1 cellular context compared by ENCODE assay signal in genomic region chr1:17012775-17013501, GRCh38.
TF ChIP-seq lines count a peak whose summit lies in the region.

No MANE protein-coding gene starts in this region.

TF ChIP-seq in H1, 55 proteins besides CTCF, POLR2A, EP300 and RAD21:
- TF ChIP-seq CHD7 (IDR thresholded peaks at IDR 0.05; ENCODE audit: insufficient replicate concordance, low read length) (no peak), NANOG (IDR thresholded peaks at IDR 0.05; ENCODE audit: insufficient read depth, low read depth, low read length, poor library complexity, severe bottlenecking) (peak; percentile 12), YY1 (IDR thresholded peaks at IDR 0.05; ENCODE audit: low read depth, low read length) (peak; percentile 28; the same call in 1 of the 2 replicates), SP4 (IDR thresholded peaks at IDR 0.05; ENCODE audit: low read length) (no peak), SP1 (IDR thresholded peaks at IDR 0.05; ENCODE audit: low read depth, low read length) (peak; percentile 29; the same call in 1 of the 2 replicates), ATF3 (IDR thresholded peaks at IDR 0.05; ENCODE audit: insufficient read depth, low read depth, low read length) (no peak), BRCA1 (IDR thresholded peaks at IDR 0.05; ENCODE audit: low read depth, low read length) (no peak), MAX (IDR thresholded peaks at IDR 0.05) (peak; percentile 39; the same call in 1 of the 2 replicates), ZNF274 (IDR thresholded peaks at IDR 0.05; ENCODE audit: borderline replicate concordance, extremely low read depth, low read length) (no peak), TCF12 (IDR thresholded peaks at IDR 0.05; ENCODE audit: low read depth, low read length) (peak; percentile 84; the same call in 1 of the 2 replicates), TEAD4 (IDR thresholded peaks at IDR 0.05; ENCODE audit: low read depth, low read length) (peak; percentile 98), RFX5 (IDR thresholded peaks at IDR 0.05; ENCODE audit: borderline replicate concordance, low read depth, low read length) (no peak), USF2 (IDR thresholded peaks at IDR 0.05; ENCODE audit: low read length) (peak; percentile 59), POLR2AphosphoS5 (IDR thresholded peaks at IDR 0.05; ENCODE audit: low read depth, low read length) (0 out of 2 replicates have a peak, but pooled peaks have one; percentile 20), BCL11A (IDR thresholded peaks at IDR 0.05; ENCODE audit: low read depth in 2 of 2, low read length in 2 of 2) (no peak), SRF (IDR thresholded peaks at IDR 0.05; ENCODE audit: low read depth, low read length) (no peak), CHD2 (IDR thresholded peaks at IDR 0.05; ENCODE audit: low read length) (no peak), RXRA (IDR thresholded peaks at IDR 0.05; ENCODE audit: insufficient read depth, low read depth, low read length) (0 out of 2 replicates have a peak, but pooled peaks have one; percentile 17)
